Comparison of ENCODE assay signal across 15 cellular contexts in the genomic region with DNA sequence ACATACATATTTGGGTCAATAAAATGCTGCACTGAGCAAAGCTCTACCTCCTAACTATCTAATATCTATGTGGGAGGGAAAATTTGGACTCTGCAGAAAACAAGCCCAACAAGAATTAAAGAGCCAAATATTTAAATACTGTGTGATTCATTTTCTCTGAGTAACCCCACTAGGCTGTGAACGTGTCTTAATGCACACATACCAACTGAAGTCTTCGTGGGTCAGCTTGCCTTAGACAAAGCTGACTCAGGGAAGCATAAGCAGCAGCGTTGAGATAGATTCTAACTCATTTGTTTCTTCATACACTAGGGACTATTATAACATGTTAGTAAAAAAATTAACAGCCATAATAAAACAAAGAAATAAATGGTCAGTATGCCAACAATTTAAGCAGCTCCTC.
DNase-seq lines count a peak whose midpoint lies in the region; ATAC-seq and TF ChIP-seq lines count a peak whose summit lies in the region.
"Had no signal": no experiment of that assay in that cellular context is flagged by ENCODE, and none has a peak within 500 bp of the region (broad histone marks: within the 10 kb centered on the region; RNA-seq: fewer than 3 reads in every experiment).

No MANE protein-coding gene starts in this region.

- H3K27me3 ChIP-seq in IMR-90 (ENCODE audit: control insufficient read depth, insufficient read depth, low read length) (no peaks in the 10 kb centered on the region), brain microvascular endothelial cell (replicated peaks) (no peaks in the 10 kb centered on the region), Karpas-422 (ENCODE audit: low read length) (no peaks in the 10 kb centered on the region)
- H3K27me3 ChIP-seq in CD4-positive, alpha-beta T cell (ENCODE audit: control insufficient read depth, insufficient read depth, low read length) = no peaks in the 10 kb centered on the region
- H3K27me3 ChIP-seq: upper lobe of left lung had no signal

- H3K18ac ChIP-seq in IMR-90 (ENCODE audit: low read depth, low read length) = no peak overlapping the region

- H3K27ac ChIP-seq in IMR-90 (ENCODE audit: insufficient read depth, low read length) (no peak overlapping the region; the same call in 1 of the 2 replicates), brain microvascular endothelial cell (peak overlapping the region; percentile 49), Karpas-422 (ENCODE audit: low read length) (no peak overlapping the region)
- H3K27ac ChIP-seq in CD4-positive, alpha-beta T cell (ENCODE audit: low read depth, low read length) = no peak overlapping the region
- H3K27ac ChIP-seq: lower lobe of right lung, upper lobe of left lung had no signal

- no peaks in the 10 kb centered on the region for H4K20me1 ChIP-seq in IMR-90 (ENCODE audit: insufficient read depth, low read length)
- no peaks in the 10 kb centered on the region for H4K20me1 ChIP-seq in Karpas-422 (ENCODE audit: insufficient read depth, low read depth, low read length)

- H2BK5ac ChIP-seq in IMR-90 (ENCODE audit: low read depth, low read length, poor library complexity, severe bottlenecking) = peak overlapping the region; percentile 94

- intact Hi-C loops in IMR-90 (cut with micrococcal nuclease) = no loop called here
- intact Hi-C loops in CD4-positive, alpha-beta T cell (cut with DNase I, micrococcal nuclease) = no loop called here

- H2BK20ac ChIP-seq in IMR-90 (ENCODE audit: low read depth, low read length) = no peak overlapping the region; the same call in 1 of the 2 replicates

- H3K4me3 Mint-ChIP-seq in progenitor cell of endocrine pancreas (ENCODE audit: low read depth) = no peak overlapping the region
- H3K4me3 Mint-ChIP-seq in CD4-positive, alpha-beta T cell = no peak overlapping the region
- H3K4me3 Mint-ChIP-seq: B cell had no signal

- H3K36me3 Mint-ChIP-seq in progenitor cell of endocrine pancreas (ENCODE audit: insufficient read depth) = no peaks in the 10 kb centered on the region
- H3K36me3 Mint-ChIP-seq in CD4-positive, alpha-beta T cell (ENCODE audit: low read depth) = no peaks in the 10 kb centered on the region

- H3K14ac ChIP-seq in IMR-90 (replicated peaks; ENCODE audit: low read depth, low read length) = no peak overlapping the region

- peaks cover 4% of the 10 kb centered on the region for H3K4me1 ChIP-seq in IMR-90 (ENCODE audit: control insufficient read depth, insufficient read depth, low read length)
- no peaks in the 10 kb centered on the region for H3K4me1 ChIP-seq in Karpas-422 (ENCODE audit: low read length)
- H3K4me1 ChIP-seq: lower lobe of right lung, upper lobe of left lung had no signal

- dilution Hi-C loops in IMR-90 (cut with HindIII; ENCODE audit: low sequenced_read_pairs, unreplicated experiment) = no loop called here

- H2AK9ac ChIP-seq in IMR-90 (replicated peaks; ENCODE audit: low read depth, low read length, poor library complexity) = no peak overlapping the region

- no peak overlapping the region for H3K23ac ChIP-seq in IMR-90 (ENCODE audit: low read depth, low read length)

- DNase-seq in AG08395 (ENCODE audit: low spot score) (peak; percentile 66), IMR-90 (peak; percentile 96), brain microvascular endothelial cell (peak; percentile 79), kidney glomerular epithelial cell (lab: John Stamatoyannopoulos, UW) (peak; percentile 30), Karpas-422 (no peak), progenitor cell of endocrine pancreas (ENCODE audit: low spot score, unreplicated experiment) (no peak), KG1 (lab: John Stamatoyannopoulos, UW) (no peak)
- no peak for DNase-seq in CD4-positive, alpha-beta T cell
- DNase-seq: activated CD4-positive, alpha-beta T cell treated with anti-CD3 and anti-CD28 coated beads, Interleukin-2, amount 50 U/mL, for 48 hours; activated gamma-delta T cell treated with Interleukin-2 at 50 U/mL for 16 hours; lower lobe of right lung; upper lobe of left lung had no signal

- H3K9me3 ChIP-seq in IMR-90 (ENCODE audit: control insufficient read depth, insufficient read depth, low read length) = no peaks in the 10 kb centered on the region
- no peaks in the 10 kb centered on the region for H3K9me3 ChIP-seq in Karpas-422 (ENCODE audit: low read length)
- H3K9me3 ChIP-seq in CD4-positive, alpha-beta T cell (ENCODE audit: control insufficient read depth, low read length) = no peaks in the 10 kb centered on the region
- H3K9me3 ChIP-seq: lower lobe of right lung, upper lobe of left lung had no signal

- no peak overlapping the region for H3K4ac ChIP-seq in IMR-90 (ENCODE audit: low read depth, low read length)

- BruUV-seq in IMR-90 (replicated peaks; lab: Mats Ljungman, UMichigan) = no TSS peak

- in situ Hi-C loops in IMR-90 (cut with MboI; ENCODE audit: low sequenced_read_pairs) (no loop called here), brain microvascular endothelial cell (cut with HindIII; ENCODE audit: low pct_ligation_motif_present, low sequenced_read_pairs) (no loop called here)

- POLR2A ChIA-PET in IMR-90 (lab: Charles Lee; ENCODE audit: unreplicated experiment) = no interaction called here
- POLR2A ChIA-PET in CD4-positive, alpha-beta T cell (lab: Charles Lee) = interaction anchor here (0.5 kb wide), 1 partner anchor 352 kb away, joined by 3 read pairs; no protein-coding TSS in a partner anchor

- H3K9me2 ChIP-seq in Karpas-422 (replicated peaks; ENCODE audit: insufficient read depth, low read length) = no peaks in the 10 kb centered on the region; the same call in 1 of the 2 replicates

- 0% methylated on average over 2 of the region's 3 CpGs; no CpG with 5 or more reads in 1 of the 2 experiments for WGBS in IMR-90 (ENCODE audit: extremely low coverage in 2 of 2, insufficient read length in 1 of 2), 2 experiments

- H2AK5ac ChIP-seq in IMR-90 (ENCODE audit: low read depth, low read length) = no peak overlapping the region

- no peak for TF ChIP-seq CTCF in IMR-90 (conservative IDR thresholded peaks at IDR 0.05; ENCODE audit: low read depth, low read length)
- TF ChIP-seq CTCF in brain microvascular endothelial cell (IDR thresholded peaks at IDR 0.05; ENCODE audit: low read depth, low read length, missing control alignments) = no peak
- no peak for TF ChIP-seq CTCF in progenitor cell of endocrine pancreas (IDR thresholded peaks at IDR 0.05; ENCODE audit: unreplicated experiment)
- TF ChIP-seq CTCF in CD4-positive, alpha-beta T cell (IDR thresholded peaks at IDR 0.05) = no peak

- H3K36me3 ChIP-seq in IMR-90 (ENCODE audit: control insufficient read depth, insufficient read depth, low read length) (no peaks in the 10 kb centered on the region), brain microvascular endothelial cell (replicated peaks) (no peaks in the 10 kb centered on the region), Karpas-422 (ENCODE audit: insufficient read depth, low read length) (no peaks in the 10 kb centered on the region)
- H3K36me3 ChIP-seq: lower lobe of right lung, upper lobe of left lung had no signal

- no peak overlapping the region for H3K4me3 ChIP-seq in IMR-90 (ENCODE audit: insufficient read depth, low read depth, low read length)
- H3K4me3 ChIP-seq in brain microvascular endothelial cell (ENCODE audit: low read depth, low read length) = no peak overlapping the region
- H3K4me3 ChIP-seq in Karpas-422 (ENCODE audit: low read length) = no peak overlapping the region
- H3K4me3 ChIP-seq: coronary artery, K562, lower lobe of right lung, upper lobe of left lung had no signal

- ATAC-seq in IMR-90 (ENCODE audit: low read depth) = peak; percentile 97
- ATAC-seq in CD4-positive, alpha-beta T cell (ENCODE audit: poor library complexity) = no peak
- ATAC-seq: K562, lower lobe of right lung had no signal

- no peak for TF ChIP-seq POLR2A in IMR-90 (IDR thresholded peaks at IDR 0.05; ENCODE audit: low read depth, low read length)

- H2AFZ ChIP-seq in IMR-90 (replicated peaks; ENCODE audit: low read length, poor library complexity) (no peak overlapping the region), Karpas-422 (ENCODE audit: low read length) (no peak overlapping the region)

- H3K4me2 ChIP-seq in IMR-90 (ENCODE audit: low read depth, low read length) (no peak overlapping the region), Karpas-422 (ENCODE audit: low read depth, low read length, poor library complexity, severe bottlenecking) (no peak overlapping the region)

- H3K9me1 ChIP-seq in IMR-90 (ENCODE audit: insufficient read depth, low read length) = no peaks in the 10 kb centered on the region

- TF ChIP-seq RAD21 in IMR-90 (IDR thresholded peaks at IDR 0.05; ENCODE audit: low read length) = no peak

- H3K4me1 Mint-ChIP-seq in progenitor cell of endocrine pancreas (ENCODE audit: low read depth) = no peaks in the 10 kb centered on the region
- no peaks in the 10 kb centered on the region for H3K4me1 Mint-ChIP-seq in CD4-positive, alpha-beta T cell (ENCODE audit: low read depth)
- H3K4me1 Mint-ChIP-seq: B cell had no signal

- no peak overlapping the region for H3K56ac ChIP-seq in IMR-90 (ENCODE audit: extremely low read depth, insufficient read depth, low read length)

- H3K9ac ChIP-seq in IMR-90 (ENCODE audit: low read depth, low read length) (no peak overlapping the region; the same call in 1 of the 2 replicates), Karpas-422 (ENCODE audit: low read length) (no peak overlapping the region)

- no peak overlapping the region for H4K91ac ChIP-seq in IMR-90 (ENCODE audit: insufficient read depth, low read depth, low read length)

- H3K9me3 Mint-ChIP-seq in progenitor cell of endocrine pancreas (ENCODE audit: low read depth) = no peaks in the 10 kb centered on the region
- H3K9me3 Mint-ChIP-seq in CD4-positive, alpha-beta T cell = no peaks in the 10 kb centered on the region

- H2BK15ac ChIP-seq in IMR-90 (ENCODE audit: low read depth, low read length) = no peak overlapping the region

- H2BK120ac ChIP-seq in IMR-90 (ENCODE audit: low read depth, low read length) = no peak overlapping the region; the same call in 1 of the 2 replicates

- H4K8ac ChIP-seq in IMR-90 (ENCODE audit: low read depth in 2 of 2, low read length in 2 of 2) = peak overlapping the region; percentile 4 to 43; a peak in 2 of 4 replicates

- H4K5ac ChIP-seq in IMR-90 (ENCODE audit: low read depth, low read length) = no peak overlapping the region

- no peaks in the 10 kb centered on the region for H3K27me3 Mint-ChIP-seq in progenitor cell of endocrine pancreas
- no peaks in the 10 kb centered on the region for H3K27me3 Mint-ChIP-seq in CD4-positive, alpha-beta T cell
- H3K27me3 Mint-ChIP-seq: B cell had no signal

- H3K79me2 ChIP-seq in Karpas-422 (ENCODE audit: low read length) = no peaks in the 10 kb centered on the region

- CTCF ChIA-PET in IMR-90 (lab: Yijun Ruan, JAX) = no interaction called here
- CTCF ChIA-PET in CD4-positive, alpha-beta T cell (lab: Charles Lee) = no interaction called here

- no peak overlapping the region for H3K27ac Mint-ChIP-seq in progenitor cell of endocrine pancreas
- H3K27ac Mint-ChIP-seq in CD4-positive, alpha-beta T cell = no peak overlapping the region
- H3K27ac Mint-ChIP-seq: B cell had no signal

- H3K79me1 ChIP-seq in IMR-90 (ENCODE audit: low read depth in 1 of 2, low read length in 2 of 2) = no peaks in the 10 kb centered on the region

TF ChIP-seq in IMR-90, 13 proteins besides CTCF, POLR2A, EP300 and RAD21 (continues in another document):
- TF ChIP-seq MAFK (IDR thresholded peaks at IDR 0.05; ENCODE audit: low read depth, low read length) (peak; percentile 74), FOS (IDR thresholded peaks at IDR 0.05; ENCODE audit: low read depth, low read length) (peak; percentile 30; the same call in 1 of the 2 replicates), NFE2L2 (IDR thresholded peaks at IDR 0.05; ENCODE audit: low read depth, low read length) (no peak)

Comparison
In these comparisons a context has a peak if more than half of its experiments do, and no peak if none do; other contexts are left out.
1. DNase-seq: peak in AG08395 (single experiment), IMR-90 (single experiment), brain microvascular endothelial cell (single experiment) and kidney glomerular epithelial cell (single experiment); none in Karpas-422 (single experiment), progenitor cell of endocrine pancreas (single experiment), KG1 (single experiment) and CD4-positive, alpha-beta T cell (0 of 10).